8 cellular contexts compared by ENCODE assay signal in genomic region chr11:66480116-66480938, GRCh38.
A peak's percentile ranks its signal among the peaks of the same experiment; 100 is the strongest.
DNase-seq lines count a peak whose midpoint lies in the region; ATAC-seq lines count a peak whose summit lies in the region.

A gene with protein sequence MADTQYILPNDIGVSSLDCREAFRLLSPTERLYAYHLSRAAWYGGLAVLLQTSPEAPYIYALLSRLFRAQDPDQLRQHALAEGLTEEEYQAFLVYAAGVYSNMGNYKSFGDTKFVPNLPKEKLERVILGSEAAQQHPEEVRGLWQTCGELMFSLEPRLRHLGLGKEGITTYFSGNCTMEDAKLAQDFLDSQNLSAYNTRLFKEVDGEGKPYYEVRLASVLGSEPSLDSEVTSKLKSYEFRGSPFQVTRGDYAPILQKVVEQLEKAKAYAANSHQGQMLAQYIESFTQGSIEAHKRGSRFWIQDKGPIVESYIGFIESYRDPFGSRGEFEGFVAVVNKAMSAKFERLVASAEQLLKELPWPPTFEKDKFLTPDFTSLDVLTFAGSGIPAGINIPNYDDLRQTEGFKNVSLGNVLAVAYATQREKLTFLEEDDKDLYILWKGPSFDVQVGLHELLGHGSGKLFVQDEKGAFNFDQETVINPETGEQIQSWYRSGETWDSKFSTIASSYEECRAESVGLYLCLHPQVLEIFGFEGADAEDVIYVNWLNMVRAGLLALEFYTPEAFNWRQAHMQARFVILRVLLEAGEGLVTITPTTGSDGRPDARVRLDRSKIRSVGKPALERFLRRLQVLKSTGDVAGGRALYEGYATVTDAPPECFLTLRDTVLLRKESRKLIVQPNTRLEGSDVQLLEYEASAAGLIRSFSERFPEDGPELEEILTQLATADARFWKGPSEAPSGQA (plus strand): TSS chr11:66480434. CDS start chr11:66482201, 1,767 bp downstream.

- peak; percentile 85 for ATAC-seq in HG03442 (IDR thresholded peaks at IDR 0.05; ENCODE audit: unreplicated experiment)

- H3K27ac ChIP-seq in cingulate gyrus (ENCODE audit: low read depth, low read length): peak within 1 kb of the TSS; percentile 89
- peak within 1 kb of the TSS; percentile 93 for H3K27ac ChIP-seq in layer of hippocampus (ENCODE audit: low read depth, low read length)

- H3K27me3 ChIP-seq in layer of hippocampus (ENCODE audit: control insufficient read depth, insufficient read depth, low read length): no peaks in the 10 kb centered on the region

- DNase-seq in Ammon's horn (ENCODE audit: low spot score): peak; percentile 97
- DNase-seq in GM19238 (ENCODE audit: insufficient read length, low spot score): peak; percentile 100
- peak; percentile 85 to 94 for DNase-seq in NCI-H524 (lab: John Stamatoyannopoulos, UW)
- DNase-seq in activated CD4-positive, alpha-beta T cell treated with anti-CD3 and anti-CD28 coated beads for 4 hours: peak; percentile 92
- peak; percentile 85 to 93 for DNase-seq in stimulated activated CD4-positive, alpha-beta T cell treated with anti-CD3 and anti-CD28 coated beads, Interleukin-1b, Interleukin-23, amount 100 ng/mL, for 4 hours (ENCODE audit: low read depth in 2 of 2)

Comparison
In these comparisons a context has a peak if more than half of its experiments do, and no peak if none do; other contexts are left out.
1. Peak in every context shown above with its lines: DNase-seq, ATAC-seq and H3K27ac ChIP-seq.